ENCODE assay signal across 1 cellular context in the genomic region with DNA sequence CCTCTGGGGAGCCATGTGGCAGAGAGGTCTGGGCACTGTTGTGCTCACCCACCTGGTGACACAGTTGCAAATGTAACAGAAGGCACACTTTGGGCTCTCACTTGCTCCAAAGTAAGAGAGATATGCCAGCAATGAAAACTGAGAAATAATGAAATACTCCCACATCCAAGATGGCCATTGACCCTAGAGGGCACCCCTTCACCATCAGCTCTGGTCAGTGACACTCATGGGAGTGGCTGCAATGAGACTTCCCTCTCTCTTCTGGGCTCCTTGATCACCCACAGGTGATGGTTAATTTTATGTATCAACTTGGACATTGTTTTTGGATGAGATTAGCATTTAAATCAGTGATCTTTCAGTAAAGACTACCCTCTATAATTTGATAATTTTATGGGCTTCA.
TF ChIP-seq lines count a peak whose summit lies in the region.

No MANE protein-coding gene starts in this region.

TF ChIP-seq in H1, 55 proteins besides CTCF, POLR2A, EP300 and RAD21:
- no peak for TF ChIP-seq RXRA (IDR thresholded peaks at IDR 0.05; ENCODE audit: insufficient read depth, low read depth, low read length)
- no peak for TF ChIP-seq SIRT6 (IDR thresholded peaks at IDR 0.05; ENCODE audit: low read length)
- TF ChIP-seq SRF (IDR thresholded peaks at IDR 0.05; ENCODE audit: low read depth, low read length): no peak
- TF ChIP-seq BACH1 (IDR thresholded peaks at IDR 0.05; ENCODE audit: low read length): no peak
- no peak for TF ChIP-seq TEAD4 (IDR thresholded peaks at IDR 0.05; ENCODE audit: low read depth, low read length)
- TF ChIP-seq NANOG (IDR thresholded peaks at IDR 0.05; ENCODE audit: insufficient read depth, low read depth, low read length, poor library complexity, severe bottlenecking): no peak
- TF ChIP-seq FOSL1 (IDR thresholded peaks at IDR 0.05; ENCODE audit: insufficient read depth, low read depth, low read length): no peak
- no peak for TF ChIP-seq KDM5A (IDR thresholded peaks at IDR 0.05; ENCODE audit: low read length)
- TF ChIP-seq YY1 (IDR thresholded peaks at IDR 0.05; ENCODE audit: low read depth, low read length): no peak
- no peak for TF ChIP-seq NRF1 (IDR thresholded peaks at IDR 0.05; ENCODE audit: low read depth, low read length)
- TF ChIP-seq CTBP2 (IDR thresholded peaks at IDR 0.05; ENCODE audit: borderline replicate concordance, insufficient read depth, insufficient read length, low read length): no peak
- TF ChIP-seq POU5F1 (IDR thresholded peaks at IDR 0.05; ENCODE audit: low read depth, low read length): no peak
- TF ChIP-seq JUN (IDR thresholded peaks at IDR 0.05; ENCODE audit: low read depth, low read length): no peak
- TF ChIP-seq RFX5 (IDR thresholded peaks at IDR 0.05; ENCODE audit: borderline replicate concordance, low read depth, low read length): no peak
- TF ChIP-seq CHD1 (IDR thresholded peaks at IDR 0.05; ENCODE audit: low read depth, low read length): no peak
- TF ChIP-seq KDM1A (IDR thresholded peaks at IDR 0.05; ENCODE audit: borderline replicate concordance, low read length): no peak
- no peak for TF ChIP-seq TAF1 (IDR thresholded peaks at IDR 0.05; ENCODE audit: low read depth, low read length)
- TF ChIP-seq SIX5 (IDR thresholded peaks at IDR 0.05; ENCODE audit: low read depth, low read length): no peak
- no peak for TF ChIP-seq SP1 (IDR thresholded peaks at IDR 0.05; ENCODE audit: low read depth, low read length)
